In the genomic region with DNA sequence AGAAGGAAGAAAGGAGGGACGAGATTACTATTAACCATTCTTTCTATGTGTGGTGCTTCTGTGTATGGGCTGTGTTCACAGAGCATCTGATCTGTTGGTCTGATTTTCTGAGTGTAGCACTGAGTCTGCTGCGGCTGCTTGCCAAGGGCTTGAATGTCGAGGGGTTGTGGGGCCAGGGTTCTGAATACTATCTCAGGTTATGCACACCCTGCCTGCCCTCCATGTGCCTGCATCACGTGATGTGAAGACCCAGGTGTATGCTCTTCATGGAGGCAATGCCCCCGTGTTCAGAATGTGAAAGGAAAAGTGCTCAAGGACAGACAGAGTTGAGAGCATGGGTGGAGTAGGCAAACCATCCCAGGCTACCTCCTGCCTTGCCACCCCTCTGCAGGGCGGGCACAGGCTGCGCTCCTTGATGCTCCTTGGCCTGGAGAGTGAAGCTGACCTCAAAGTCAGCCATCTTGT, we compare ENCODE assay signal across 17 cellular contexts.
DNase-seq lines count a peak whose midpoint lies in the region; ATAC-seq and TF ChIP-seq lines count a peak whose summit lies in the region.
"Had no signal": no experiment of that assay in that cellular context is flagged by ENCODE, and none has a peak within 500 bp of the region (broad histone marks: within the 10 kb centered on the region; RNA-seq: fewer than 3 reads in every experiment).

No MANE protein-coding gene starts in this region.

- TF ChIP-seq POLR2A in sigmoid colon (IDR thresholded peaks at IDR 0.05): no peak

- intact Hi-C loops in left ventricle myocardium superior (cut with micrococcal nuclease) (no loop called here), sigmoid colon (cut with DNase I) (no loop called here), sciatic nerve (cut with DNase I) (no loop called here)

- H3K4me1 ChIP-seq in sigmoid colon: peaks cover 0 to 100% (median 100%) of the 10 kb centered on the region in 4 donors

- no peaks in the 10 kb centered on the region for H3K9me3 ChIP-seq in sigmoid colon
- H3K9me3 ChIP-seq: Peyer's patch had no signal

- peaks cover 0 to 44% (median 13%) of the 10 kb centered on the region in 4 donors for H3K36me3 ChIP-seq in sigmoid colon

- no peaks in the 10 kb centered on the region for H3K27me3 ChIP-seq in sigmoid colon
- H3K27me3 ChIP-seq: Peyer's patch had no signal

- TF ChIP-seq EP300 in sigmoid colon (IDR thresholded peaks at IDR 0.05): no peak

- peak overlapping the region; percentile 45 for H3K4me3 ChIP-seq in coronary artery
- peak overlapping the region in 1 of 4 donors; percentile 6 for H3K4me3 ChIP-seq in sigmoid colon
- H3K4me3 ChIP-seq: Peyer's patch had no signal

- ATAC-seq in left ventricle myocardium superior (peak; percentile 34), GM19035 (IDR thresholded peaks at IDR 0.05; ENCODE audit: unreplicated experiment) (no peak), GM21825 (IDR thresholded peaks at IDR 0.05; ENCODE audit: unreplicated experiment) (no peak), sciatic nerve (no peak)
- ATAC-seq: activated CD4-positive, alpha-beta T cell treated with anti-CD3 and anti-CD28 coated beads for 36 hours; natural killer cell treated with Interleukin-12 subunit alpha and Interleukin-12 subunit beta and Interleukin-15 and Interleukin-18, amount 100 ng/mL, for 72 hours had no signal

- H3K27ac ChIP-seq in coronary artery (peak overlapping the region; percentile 91 to 93), sigmoid colon (peak overlapping the region; percentile 77 to 99 (median 85))

- DNase-seq in coronary artery (ENCODE audit: low spot score): no peak
- no peak for DNase-seq in left ventricle myocardium superior
- DNase-seq in sigmoid colon: no peak
- DNase-seq in iPS-NIHi11 (ENCODE audit: low spot score): no peak
- no peak for DNase-seq in sciatic nerve (ENCODE audit: low spot score)
- DNase-seq: activated CD4-positive, alpha-beta T cell treated with anti-CD3 and anti-CD28 coated beads for 36 hours; activated gamma-delta T cell; C1 segment of cervical spinal cord; immature natural killer cell; KBM-7; NCI-H2107; NCI-H774; Peyer's patch; stimulated activated CD4-positive, alpha-beta T cell treated with anti-CD3 and anti-CD28 coated beads, Interleukin-1b, Interleukin-23, amount 100 ng/mL, for 48 hours had no signal

- no peak for TF ChIP-seq CTCF in coronary artery (IDR thresholded peaks at IDR 0.05)
- no peak for TF ChIP-seq CTCF in sigmoid colon (IDR thresholded peaks at IDR 0.05)

- 79 to 86% methylated on average over 7 of the region's 7 CpGs for WGBS in sigmoid colon, 2 donors
